In genomic region chr21:42786884-42787283, GRCh38 we compare ENCODE assay signal across 2 cellular contexts.
TF ChIP-seq lines count a peak whose summit lies in the region.

No MANE protein-coding gene starts in this region.

TF ChIP-seq in HEK293, 187 proteins besides CTCF, POLR2A, EP300 and RAD21:
- TF ChIP-seq BCL11B (tag by site-specific recombination; IDR thresholded peaks at IDR 0.05; ENCODE audit: low read depth) (no peak), ZBTB11 (tag by site-specific recombination; conservative IDR thresholded peaks at IDR 0.05; ENCODE audit: low read depth) (no peak), ZNF148 (tag by site-specific recombination; IDR thresholded peaks at IDR 0.05; ENCODE audit: borderline replicate concordance) (no peak), RBAK (tag by site-specific recombination; IDR thresholded peaks at IDR 0.05) (peak; percentile 92), ZNF311 (tag by site-specific recombination; IDR thresholded peaks at IDR 0.05; ENCODE audit: borderline replicate concordance) (no peak), SETDB1 (IDR thresholded peaks at IDR 0.05; ENCODE audit: insufficient read length, low read length) (peak; percentile 15), ZNF416 (tag by site-specific recombination; IDR thresholded peaks at IDR 0.05) (no peak)

TF ChIP-seq in H1, 55 proteins besides CTCF, POLR2A, EP300 and RAD21:
- TF ChIP-seq TAF7 (optimal IDR thresholded peaks at IDR 0.05; ENCODE audit: borderline replicate concordance, low read depth, low read length), result no peak
